In genomic region chr4:38195486-38195885, GRCh38 we compare ENCODE assay signal across 10 cellular contexts.
"Had no signal": no experiment of that assay in that cellular context is flagged by ENCODE, and none has a peak within 500 bp of the region (broad histone marks: within the 10 kb centered on the region; RNA-seq: fewer than 3 reads in every experiment).

No MANE protein-coding gene starts in this region.

- ATAC-seq: GM23338, K562 had no signal

- H3K4me3 ChIP-seq: GM23338, K562 had no signal

- FAIRE-seq: H1, H54, K562 had no signal

- DNase-seq: H9, HCEC 1CT, HFFc6, IMR-90, KG1 had no signal

- H3K27ac ChIP-seq: HL-60 had no signal
